ENCODE assay signal across 8 cellular contexts in genomic region chr15:51888593-51889195, GRCh38. TPM values are rescaled to one million over a fixed set of nuclear protein-coding genes. Genes with fewer than 3 reads are reported as not detected.
DNase-seq lines count a peak whose midpoint lies in the region; ATAC-seq and TF ChIP-seq lines count a peak whose summit lies in the region.

No MANE protein-coding gene starts in this region.

- TF ChIP-seq CTCF in glutamatergic neuron (IDR thresholded peaks at IDR 0.05; ENCODE audit: partially characterized antibody, unreplicated experiment) (peak; percentile 81), tibial nerve (IDR thresholded peaks at IDR 0.05) (peak; percentile 42 to 79 (median 63))

- no peak overlapping the region for H3K27ac Mint-ChIP-seq in glutamatergic neuron (ENCODE audit: unreplicated experiment)

- CTCF ChIA-PET in HEK293T (lab: Yijun Ruan, JAX), result interaction anchor here (0.6 to 1.6 kb wide), 4 partner anchors 10 to 87 kb away, joined by 3 to 5 read pairs (median 4); no protein-coding TSS in a partner anchor

- TF ChIP-seq POLR2A in tibial nerve (IDR thresholded peaks at IDR 0.05), result no peak

- H3K27me3 ChIP-seq in tibial nerve, result no peaks in the 10 kb centered on the region

- no peak for TF ChIP-seq EP300 in tibial nerve (IDR thresholded peaks at IDR 0.05)

- H3K27ac ChIP-seq in tibial nerve, result no peak overlapping the region

- H3K36me3 ChIP-seq in tibial nerve, result peaks cover 0 to 32% (median 0%) of the 10 kb centered on the region in 3 donors

- peaks cover 6% of the 10 kb centered on the region for H3K9me3 Mint-ChIP-seq in glutamatergic neuron (ENCODE audit: unreplicated experiment)

- 32 to 33% methylated on average over 2 of the region's 2 CpGs for WGBS in tibial nerve, 2 donors

- ATAC-seq in GM19455 (IDR thresholded peaks at IDR 0.05; ENCODE audit: unreplicated experiment) (no peak), HG02610 (IDR thresholded peaks at IDR 0.05; ENCODE audit: unreplicated experiment) (no peak)

- POLR2A ChIA-PET in HEK293T (lab: Yijun Ruan, JAX), result interaction anchor here (0.7 kb wide), 1 partner anchor 68 kb away, joined by 3 read pairs; no protein-coding TSS in a partner anchor

- H3K4me1 ChIP-seq in tibial nerve, result peaks cover 0 to 11% (median 0%) of the 10 kb centered on the region in 4 donors

- peak; percentile 8 for DNase-seq in Ammon's horn (ENCODE audit: low spot score)
- DNase-seq in HEK293T (ENCODE audit: extremely low spot score), result peak; percentile 25
- peak; percentile 13 for DNase-seq in SW480 (ENCODE audit: low spot score)
- DNase-seq in glutamatergic neuron, result no peak
- no peak for DNase-seq in tibial nerve (ENCODE audit: low spot score in 2 of 2)
- DNase-seq in KG1 (lab: John Stamatoyannopoulos, UW), result no peak

- H3K4me3 Mint-ChIP-seq in glutamatergic neuron (ENCODE audit: unreplicated experiment), result no peak overlapping the region

- peaks cover 4% of the 10 kb centered on the region for H3K4me1 Mint-ChIP-seq in glutamatergic neuron (ENCODE audit: low read depth, unreplicated experiment)

- no peaks in the 10 kb centered on the region for H3K9me3 ChIP-seq in tibial nerve

- H3K4me3 ChIP-seq in tibial nerve, result no peak overlapping the region

- peaks cover 6% of the 10 kb centered on the region for H3K27me3 Mint-ChIP-seq in glutamatergic neuron (ENCODE audit: unreplicated experiment)

- no peaks in the 10 kb centered on the region for H3K36me3 Mint-ChIP-seq in glutamatergic neuron (ENCODE audit: unreplicated experiment)

TF ChIP-seq in HEK293T, 16 proteins besides CTCF, POLR2A, EP300 and RAD21:
- TF ChIP-seq PKNOX1 (IDR thresholded peaks at IDR 0.05) (no peak), NFRKB (IDR thresholded peaks at IDR 0.05) (no peak), FOXM1 (IDR thresholded peaks at IDR 0.05; ENCODE audit: borderline replicate concordance) (no peak), FOXA1 (IDR thresholded peaks at IDR 0.05) (no peak), ELF4 (IDR thresholded peaks at IDR 0.05) (no peak), CTBP1 (IDR thresholded peaks at IDR 0.05; ENCODE audit: borderline replicate concordance) (no peak), L3MBTL2 (conservative IDR thresholded peaks at IDR 0.05) (no peak), TARDBP (IDR thresholded peaks at IDR 0.05) (no peak), HDGF (IDR thresholded peaks at IDR 0.05; ENCODE audit: borderline replicate concordance) (no peak), ZNF384 (IDR thresholded peaks at IDR 0.05) (no peak), ARNT (IDR thresholded peaks at IDR 0.05) (no peak)
TF ChIP-seq in HEK293T: peak in this region for 0.

RNA-seq across cellular contexts. Expression of gene TMOD3, which starts 59.2 kb away (rescaled TPM):
- total RNA-seq in glutamatergic neuron (ENCODE audit: unreplicated experiment), result 29.2 TPM
- 10 to 100 TPM; 23.7 to 46.8 (median 29.5) TPM for total RNA-seq in tibial nerve

Comparison
In these comparisons a context has a peak if more than half of its experiments do, and no peak if none do; other contexts are left out.
1. DNase-seq: peak in Ammon's horn (single experiment), HEK293T (single experiment) and SW480 (single experiment); none in glutamatergic neuron (single experiment), tibial nerve (0 of 2) and KG1 (single experiment).